In the genomic region with DNA sequence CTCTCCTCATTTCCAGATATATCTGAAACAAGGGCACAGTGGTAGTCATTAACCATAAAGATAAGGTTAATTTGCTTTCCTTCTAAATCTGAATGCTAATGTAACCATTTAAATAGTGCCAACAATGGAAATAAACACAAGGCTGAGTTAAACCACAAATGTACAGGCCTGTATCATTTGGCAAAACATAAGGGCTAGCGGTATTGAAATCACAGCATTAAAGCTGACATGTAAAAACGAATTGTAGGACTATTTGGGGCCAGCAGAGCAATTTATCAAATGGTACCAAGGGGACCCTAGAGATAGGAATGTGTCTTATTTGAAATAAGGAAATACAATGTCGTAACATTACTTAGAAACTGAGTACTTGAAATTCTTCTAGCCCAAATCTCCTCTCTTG, we compare ENCODE assay signal across 23 cellular contexts.
"Had no signal": no experiment of that assay in that cellular context is flagged by ENCODE, and none has a peak within 500 bp of the region (broad histone marks: within the 10 kb centered on the region; RNA-seq: fewer than 3 reads in every experiment).

No MANE protein-coding gene starts in this region.

- H3K4me3 ChIP-seq: MG63, SJSA1, SK-N-MC had no signal

- H3K9me3 ChIP-seq: MG63, SJSA1 had no signal

- H3K27ac ChIP-seq: SJSA1, SK-N-MC had no signal

- H3K27me3 ChIP-seq: MG63, SJSA1 had no signal

- H3K4me1 ChIP-seq: SJSA1 had no signal

- H3K36me3 ChIP-seq: MG63, SJSA1 had no signal

- DNase-seq: IMR-90, Karpas-422, KG1, MG63, NCI-H1092, NCI-H1105 treated with DMSO at 0.1 percent for 48 hours, NCI-H1417 treated with DMSO at 0.1 percent for 48 hours, NCI-H146, NCI-H1694 treated with DMSO at 0.1 percent for 48 hours, NCI-H1930, NCI-H2081, NCI-H2107, NCI-H2227 treated with DMSO at 0.1 percent for 48 hours, NCI-H446, NCI-H510A, NCI-H524 treated with DMSO at 0.1 percent for 48 hours, NCI-H69, NCI-H774, Right ventricle myocardium superior, RPMI8226, SIG-M5 had no signal
